In genomic region chr17:8922451-8922850, GRCh38 we compare ENCODE assay signal across 9 cellular contexts. TPM values are rescaled to one million over a fixed set of nuclear protein-coding genes. Genes with fewer than 3 reads are reported as not detected.
DNase-seq lines count a peak whose midpoint lies in the region; ATAC-seq, FAIRE-seq and TF ChIP-seq lines count a peak whose summit lies in the region.
"Had no signal": no experiment of that assay in that cellular context is flagged by ENCODE, and none has a peak within 500 bp of the region (broad histone marks: within the 10 kb centered on the region; RNA-seq: fewer than 3 reads in every experiment).

No MANE protein-coding gene starts in this region.

- CTCF ChIA-PET in GM10248 (lab: Yijun Ruan, JAX) = interaction anchor here (1.1 to 1.6 kb wide), 4 partner anchors 11 to 27 kb away, joined by 3 to 6 read pairs (median 4); no protein-coding TSS in a partner anchor

- POLR2A ChIA-PET in GM10248 (lab: Yijun Ruan, JAX) = no interaction called here

- H3K4me2 ChIP-seq in BLaER1 treated with 17β-estradiol and CSF1 and Interleukin-3, amounts not matched to agents 10 nM and 100 nM = peak overlapping the region in 7 of 11 experiments; percentile 34 to 87 (median 66); a peak in 14 of 22 replicates

- ATAC-seq in natural killer cell treated with Interleukin-12 subunit alpha and Interleukin-12 subunit beta and Interleukin-15 and Interleukin-18, amount 100 ng/mL, for 72 hours = peak in 1 of 2 donors; percentile 34
- ATAC-seq in GM19397 (IDR thresholded peaks at IDR 0.05; ENCODE audit: unreplicated experiment) = no peak

- H3K4me3 ChIP-seq in BLaER1 treated with 17β-estradiol and CSF1 and Interleukin-3, amounts not matched to agents 10 nM and 100 nM = peak overlapping the region in 2 of 10 experiments; percentile 4 to 20; a peak in 2 of 20 replicates
- H3K4me3 ChIP-seq in NB4 (ENCODE audit: low read depth, low read length) (no peak overlapping the region), vagina (no peak overlapping the region)

- peak overlapping the region in 6 of 11 experiments; percentile 45 to 87 (median 74); a peak in 12 of 22 replicates for H3K9ac ChIP-seq in BLaER1 treated with 17β-estradiol and CSF1 and Interleukin-3, amounts not matched to agents 10 nM and 100 nM

- DNase-seq in NB4 (ENCODE audit: low read depth) (peak; percentile 77), dedifferentiated amniotic fluid mesenchymal stem cell (ENCODE audit: extremely low spot score) (peak; percentile 84), GM10248 (ENCODE audit: extremely low spot score) (no peak), frontal cortex (ENCODE audit: low spot score in 2 of 2) (no peak), vagina (ENCODE audit: extremely low spot score in 2 of 2) (no peak)
- DNase-seq in natural killer cell treated with Interleukin-12 subunit alpha and Interleukin-12 subunit beta and Interleukin-15 and Interleukin-18, amount 100 ng/mL, for 72 hours (ENCODE audit: low spot score) = no peak

- H3K36me3 ChIP-seq in BLaER1 treated with 17β-estradiol and CSF1 and Interleukin-3, amounts not matched to agents 10 nM and 100 nM = peaks cover 9 to 67% (median 21%) of the 10 kb centered on the region in 11 experiments; a peak in 21 of 22 replicates
- H3K36me3 ChIP-seq in vagina = no peaks in the 10 kb centered on the region

- TF ChIP-seq POLR2A in NB4 (IDR thresholded peaks at IDR 0.05; ENCODE audit: extremely low read depth, insufficient read length) (no peak), vagina (IDR thresholded peaks at IDR 0.05) (no peak)

- no peaks in the 10 kb centered on the region for H3K27me3 ChIP-seq in BLaER1 treated with 17β-estradiol and CSF1 and Interleukin-3, amounts not matched to agents 10 nM and 100 nM
- H3K27me3 ChIP-seq in vagina = no peaks in the 10 kb centered on the region

- H3K4me1 ChIP-seq in BLaER1 treated with 17β-estradiol and CSF1 and Interleukin-3, amounts not matched to agents 10 nM and 100 nM = peaks cover 0 to 91% (median 12%) of the 10 kb centered on the region in 10 experiments; a peak in 10 of 20 replicates
- no peaks in the 10 kb centered on the region for H3K4me1 ChIP-seq in vagina

- H4K20me1 ChIP-seq in BLaER1 treated with 17β-estradiol and CSF1 and Interleukin-3, amounts not matched to agents 10 nM and 100 nM = peaks cover 0 to 4% (median 0%) of the 10 kb centered on the region in 11 experiments; a peak in 1 of 22 replicates

- peaks cover 32 to 61% (median 42%) of the 10 kb centered on the region in 11 experiments for H3K9me3 ChIP-seq in BLaER1 treated with 17β-estradiol and CSF1 and Interleukin-3, amounts not matched to agents 10 nM and 100 nM (replicated peaks in 1 of 11)
- peaks cover 5% of the 10 kb centered on the region for H3K9me3 ChIP-seq in vagina

- FAIRE-seq in frontal cortex (lab: Jason Lieb, UNC) = no peak

- H3K27me3 Mint-ChIP-seq in natural killer cell treated with Interleukin-12 subunit alpha and Interleukin-12 subunit beta and Interleukin-15 and Interleukin-18, amount 100 ng/mL, for 72 hours = no peaks in the 10 kb centered on the region

- H3K4me3 Mint-ChIP-seq in natural killer cell treated with Interleukin-12 subunit alpha and Interleukin-12 subunit beta and Interleukin-15 and Interleukin-18, amount 100 ng/mL, for 72 hours = peak overlapping the region; percentile 67

- intact Hi-C loops in vagina (cut with DNase I) = no loop called here

- peak overlapping the region; percentile 77 to 84 for H3K27ac Mint-ChIP-seq in natural killer cell treated with Interleukin-12 subunit alpha and Interleukin-12 subunit beta and Interleukin-15 and Interleukin-18, amount 100 ng/mL, for 72 hours

- peak overlapping the region in 8 of 11 experiments; percentile 35 to 99 (median 82); a peak in 14 of 22 replicates for H3K27ac ChIP-seq in BLaER1 treated with 17β-estradiol and CSF1 and Interleukin-3, amounts not matched to agents 10 nM and 100 nM
- no peak overlapping the region for H3K27ac ChIP-seq in vagina
- H3K27ac ChIP-seq: VCaP had no signal

- H3K9me3 Mint-ChIP-seq in natural killer cell treated with Interleukin-12 subunit alpha and Interleukin-12 subunit beta and Interleukin-15 and Interleukin-18, amount 100 ng/mL, for 72 hours = no peaks in the 10 kb centered on the region

- TF ChIP-seq CTCF in NB4 (IDR thresholded peaks at IDR 0.05; ENCODE audit: low read depth, low read length) = no peak
- no peak for TF ChIP-seq CTCF in GM10248 (IDR thresholded peaks at IDR 0.05; ENCODE audit: control extremely low read depth, extremely low read depth, low read depth, missing control alignments)
- no peak for TF ChIP-seq CTCF in vagina (IDR thresholded peaks at IDR 0.05)

- peaks cover 11% of the 10 kb centered on the region for H3K36me3 Mint-ChIP-seq in natural killer cell treated with Interleukin-12 subunit alpha and Interleukin-12 subunit beta and Interleukin-15 and Interleukin-18, amount 100 ng/mL, for 72 hours

- H3K4me1 Mint-ChIP-seq in natural killer cell treated with Interleukin-12 subunit alpha and Interleukin-12 subunit beta and Interleukin-15 and Interleukin-18, amount 100 ng/mL, for 72 hours (ENCODE audit: low read depth in 2 of 2) = peaks cover 29 to 33% of the 10 kb centered on the region in 2 donors

RNA-seq across cellular contexts. Expression of gene PIK3R5, which starts 43.1 kb away (rescaled TPM):
- 100 to 1,000 TPM; 112 to 119 TPM for total RNA-seq in natural killer cell treated with Interleukin-12 subunit alpha and Interleukin-12 subunit beta and Interleukin-15 and Interleukin-18, amount 100 ng/mL, for 72 hours
- 0.41 TPM for total RNA-seq in frontal cortex
- total RNA-seq in vagina = 10.6 TPM

RNA-seq across cellular contexts. Expression of gene PIK3R6, which starts 55.0 kb away (rescaled TPM):
- total RNA-seq in natural killer cell treated with Interleukin-12 subunit alpha and Interleukin-12 subunit beta and Interleukin-15 and Interleukin-18, amount 100 ng/mL, for 72 hours = 1 to 10 TPM in 1 of 2 donors, under 1 TPM in 1; 0.81 to 6.2 TPM
- total RNA-seq in frontal cortex (under 0.01 TPM), vagina (3.2 TPM)

Comparison
In these comparisons a context has a peak if more than half of its experiments do, and no peak if none do; other contexts are left out.
1. DNase-seq: peak in NB4 (single experiment) and dedifferentiated amniotic fluid mesenchymal stem cell (single experiment); none in natural killer cell treated with Interleukin-12 subunit alpha and Interleukin-12 subunit beta and Interleukin-15 and Interleukin-18, amount 100 ng/mL, for 72 hours (single experiment), GM10248 (single experiment), frontal cortex (0 of 2) and vagina (0 of 2).